In the genomic region with DNA sequence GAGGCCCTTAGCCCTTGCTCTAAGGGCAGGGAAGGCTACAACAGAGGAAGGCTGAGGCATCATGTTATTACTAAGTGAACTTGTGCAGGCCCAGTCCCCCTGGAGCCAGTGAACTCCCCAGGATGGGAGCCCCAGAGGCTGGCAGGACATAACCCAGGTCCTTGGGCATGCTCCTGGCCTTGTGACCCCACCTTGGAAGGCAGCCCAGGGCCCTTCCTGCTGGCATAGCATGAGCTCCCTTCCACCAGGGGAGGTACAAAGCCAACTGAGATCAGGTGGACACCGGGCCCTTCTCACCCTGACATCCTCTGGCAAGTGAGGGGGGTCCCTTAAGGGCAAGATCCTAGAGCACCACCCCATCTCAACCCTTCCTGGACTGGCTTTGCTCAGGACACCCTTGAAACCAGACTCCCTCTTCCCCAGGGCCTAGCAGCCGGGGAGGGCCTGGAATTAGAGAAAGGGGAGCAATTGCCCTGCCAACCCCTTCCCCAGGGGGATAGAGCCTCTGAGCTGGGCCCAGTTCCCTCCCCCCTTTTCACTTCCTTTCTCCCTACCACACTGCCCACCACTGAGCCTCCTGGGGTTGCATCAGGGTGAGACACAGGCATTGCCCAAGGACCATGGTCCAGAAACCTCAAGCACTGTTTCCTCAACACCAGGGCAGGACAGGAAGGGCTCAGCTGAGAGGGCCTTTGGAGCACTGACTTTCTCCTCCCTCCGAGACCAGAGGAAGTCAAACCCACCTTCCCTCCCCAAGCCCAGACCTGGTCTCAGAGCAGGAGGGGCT, we compare ENCODE assay signal across 12 cellular contexts. TPM values are rescaled to one million over a fixed set of nuclear protein-coding genes. Genes with fewer than 3 reads are reported as not detected.
DNase-seq lines count a peak whose midpoint lies in the region; ATAC-seq and TF ChIP-seq lines count a peak whose summit lies in the region.
"Had no signal": no experiment of that assay in that cellular context is flagged by ENCODE, and none has a peak within 500 bp of the region (broad histone marks: within the 10 kb centered on the region; RNA-seq: fewer than 3 reads in every experiment).

No MANE protein-coding gene starts in this region.

- H3K36me3 Mint-ChIP-seq in activated naive CD4-positive, alpha-beta T cell treated with anti-CD3 and anti-CD28 coated beads, Interleukin-2, amount 50 U/mL, for 72 hours = peaks cover 4 to 32% of the 10 kb centered on the region in 2 donors
- no peaks in the 10 kb centered on the region for H3K36me3 Mint-ChIP-seq in memory B cell
- H3K36me3 Mint-ChIP-seq: mesothelial cell of epicardium had no signal

- ATAC-seq in activated naive CD4-positive, alpha-beta T cell treated with anti-CD3 and anti-CD28 coated beads, Interleukin-2, amount 50 U/mL, for 72 hours = no peak
- ATAC-seq in memory B cell (ENCODE audit: low read depth) = no peak
- ATAC-seq: HCT116 had no signal

- peaks cover 0 to 4% of the 10 kb centered on the region in 2 donors for H3K9me3 Mint-ChIP-seq in activated naive CD4-positive, alpha-beta T cell treated with anti-CD3 and anti-CD28 coated beads, Interleukin-2, amount 50 U/mL, for 72 hours
- peaks cover 1% of the 10 kb centered on the region for H3K9me3 Mint-ChIP-seq in memory B cell

- POLR2A ChIA-PET in GM10248 (lab: Yijun Ruan, JAX) = no interaction called here

- H3K4me3 Mint-ChIP-seq in memory B cell = peak overlapping the region; percentile 35

- peaks cover 51% of the 10 kb centered on the region for H3K4me1 Mint-ChIP-seq in memory B cell

- TF ChIP-seq CTCF in GM10248 (IDR thresholded peaks at IDR 0.05; ENCODE audit: control extremely low read depth, extremely low read depth, low read depth, missing control alignments) = no peak

- peak overlapping the region; percentile 9 to 88 for H3K27ac Mint-ChIP-seq in activated naive CD4-positive, alpha-beta T cell treated with anti-CD3 and anti-CD28 coated beads, Interleukin-2, amount 50 U/mL, for 72 hours
- peak overlapping the region; percentile 95 for H3K27ac Mint-ChIP-seq in memory B cell
- H3K27ac Mint-ChIP-seq: mesothelial cell of epicardium had no signal

- DNase-seq in Ammon's horn (ENCODE audit: low spot score) (peak; percentile 82), KG1 (lab: John Stamatoyannopoulos, UW) (peak; percentile 69), memory B cell (ENCODE audit: low spot score in 2 of 2) (no peak), GM10248 (ENCODE audit: extremely low spot score) (no peak), NCI-H82 treated with DMSO at 0.1 percent for 48 hours (lab: John Stamatoyannopoulos, UW; ENCODE audit: unreplicated experiment) (no peak), DMS153 treated with DMSO at 0.1 percent for 48 hours (lab: John Stamatoyannopoulos, UW; ENCODE audit: unreplicated experiment) (no peak), iPS-NIHi11 (ENCODE audit: low spot score) (no peak)
- DNase-seq in activated naive CD4-positive, alpha-beta T cell treated with anti-CD3 and anti-CD28 coated beads, Interleukin-2, amount 50 U/mL, for 72 hours (ENCODE audit: low spot score in 2 of 2) = no peak
- DNase-seq: foreskin fibroblast, NCI-H1417 treated with DMSO at 0.1 percent for 48 hours had no signal

- no peaks in the 10 kb centered on the region for H3K27me3 Mint-ChIP-seq in memory B cell

- CTCF ChIA-PET in GM10248 (lab: Yijun Ruan, JAX) = interaction anchor here (0.7 to 4.4 kb wide), 17 partner anchors 11 to 123 kb away, joined by 3 to 60 read pairs (median 5); no protein-coding TSS in a partner anchor

RNA-seq across cellular contexts. Expression of gene VSIR, which starts 1.8 kb away (rescaled TPM):
- 100 to 1,000 TPM in 1 of 2 donors, 10 to 100 TPM in 1; 54.5 to 126 TPM for total RNA-seq in activated naive CD4-positive, alpha-beta T cell treated with anti-CD3 and anti-CD28 coated beads, Interleukin-2, amount 50 U/mL, for 72 hours

RNA-seq across cellular contexts. Expression of gene C10orf105, which starts 55.5 kb away (rescaled TPM):
- total RNA-seq in activated naive CD4-positive, alpha-beta T cell treated with anti-CD3 and anti-CD28 coated beads, Interleukin-2, amount 50 U/mL, for 72 hours = under 1 TPM; 0.45 to 0.68 TPM

Comparison
In these comparisons a context has a peak if more than half of its experiments do, and no peak if none do; other contexts are left out.
1. DNase-seq: peak in Ammon's horn (single experiment) and KG1 (single experiment); none in activated naive CD4-positive, alpha-beta T cell treated with anti-CD3 and anti-CD28 coated beads, Interleukin-2, amount 50 U/mL, for 72 hours (0 of 2), memory B cell (0 of 2), GM10248 (single experiment), NCI-H82 treated with DMSO at 0.1 percent for 48 hours (single experiment), DMS153 treated with DMSO at 0.1 percent for 48 hours (single experiment) and iPS-NIHi11 (single experiment).